Comparison of ENCODE assay signal across 13 cellular contexts in the genomic region with DNA sequence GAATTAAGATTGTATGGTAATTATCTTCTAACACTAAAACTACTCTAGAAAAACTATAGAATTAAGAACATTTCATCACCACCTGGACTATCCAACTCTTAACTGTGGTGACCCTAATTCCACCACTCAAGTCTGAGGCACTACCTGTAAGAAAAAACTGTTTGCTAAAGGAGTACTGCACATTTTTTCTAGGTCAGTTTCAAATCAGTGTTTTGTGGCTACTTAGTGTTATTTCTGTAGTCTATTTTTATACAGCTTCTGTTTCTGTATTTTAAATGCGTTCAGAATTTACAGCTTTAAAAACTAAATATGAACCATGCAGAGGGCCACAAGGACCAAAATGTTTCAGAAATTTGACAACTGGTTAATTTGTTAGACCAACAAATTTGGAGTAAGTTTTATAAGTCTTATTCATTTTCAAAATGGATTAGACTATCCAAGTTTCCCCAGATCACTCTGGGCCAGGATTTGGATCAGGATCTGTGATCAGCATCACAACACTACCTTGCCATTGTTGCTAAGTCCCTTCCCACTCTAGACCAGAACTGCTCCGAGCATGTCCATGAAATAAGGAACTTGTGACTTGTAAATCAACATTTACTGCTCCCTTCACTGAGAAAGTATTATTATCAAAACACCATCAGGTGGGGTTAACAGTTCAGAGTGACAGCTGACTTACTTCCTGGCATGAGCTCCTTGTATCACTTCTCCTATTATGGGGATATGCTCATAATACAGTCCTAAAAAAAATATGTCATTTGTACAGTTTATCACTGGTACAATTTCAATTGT. TPM values are rescaled to one million over a fixed set of nuclear protein-coding genes. Genes with fewer than 3 reads are reported as not detected.
DNase-seq lines count a peak whose midpoint lies in the region; ATAC-seq, FAIRE-seq and TF ChIP-seq lines count a peak whose summit lies in the region.
"Had no signal": no experiment of that assay in that cellular context is flagged by ENCODE, and none has a peak within 500 bp of the region (broad histone marks: within the 10 kb centered on the region; RNA-seq: fewer than 3 reads in every experiment).

No MANE protein-coding gene starts in this region.

- no peak for TF ChIP-seq CTCF in SU-DHL-6 (IDR thresholded peaks at IDR 0.05; ENCODE audit: insufficient read depth, low read length, poor library complexity, severe bottlenecking)

- peaks cover 66 to 86% (median 77%) of the 10 kb centered on the region in 11 experiments for H3K36me3 ChIP-seq in BLaER1 treated with 17β-estradiol and CSF1 and Interleukin-3, amounts not matched to agents 10 nM and 100 nM
- peaks cover 42% of the 10 kb centered on the region for H3K36me3 ChIP-seq in SU-DHL-6 (ENCODE audit: low read length)

- H3K4me3 ChIP-seq in BLaER1 treated with 17β-estradiol and CSF1 and Interleukin-3, amounts not matched to agents 10 nM and 100 nM, result no peak overlapping the region
- H3K4me3 ChIP-seq in SU-DHL-6 (ENCODE audit: insufficient read depth, low read length, poor library complexity, severe bottlenecking), result no peak overlapping the region
- H3K4me3 ChIP-seq: thoracic aorta had no signal

- H3K4me2 ChIP-seq in BLaER1 treated with 17β-estradiol and CSF1 and Interleukin-3, amounts not matched to agents 10 nM and 100 nM, result peak overlapping the region in 2 of 11 experiments; percentile 39 to 42; a peak in 2 of 22 replicates
- H3K4me2 ChIP-seq in SU-DHL-6 (ENCODE audit: low read depth, low read length, poor library complexity, severe bottlenecking), result no peak overlapping the region

- intact Hi-C loops in left colon (cut with DNase I, micrococcal nuclease), result no loop called here
- intact Hi-C loops in Right ventricle myocardium superior (cut with DNase I), result no loop called here

- H2AFZ ChIP-seq in SU-DHL-6 (ENCODE audit: low read depth, low read length, severe bottlenecking), result no peak overlapping the region

- no peaks in the 10 kb centered on the region for H3K9me3 ChIP-seq in BLaER1 treated with 17β-estradiol and CSF1 and Interleukin-3, amounts not matched to agents 10 nM and 100 nM (replicated peaks in 1 of 11)
- no peaks in the 10 kb centered on the region for H3K9me3 ChIP-seq in SU-DHL-6 (ENCODE audit: insufficient read depth, low read length)
- H3K9me3 ChIP-seq: thoracic aorta had no signal

- H3K4me1 ChIP-seq in BLaER1 treated with 17β-estradiol and CSF1 and Interleukin-3, amounts not matched to agents 10 nM and 100 nM, result peaks cover 0 to 35% (median 8%) of the 10 kb centered on the region in 10 experiments; a peak in 10 of 20 replicates

- DNase-seq in left colon (no peak), NCI-H1092 treated with DMSO at 0.1 percent for 48 hours (lab: John Stamatoyannopoulos, UW) (no peak), Right ventricle myocardium superior (no peak), AG20443 (ENCODE audit: low spot score) (no peak)
- DNase-seq: erythroblast, NCI-H1694 treated with DMSO at 0.1 percent for 48 hours, nucleus accumbens, OCI-M1 had no signal

- H3K27ac ChIP-seq in BLaER1 treated with 17β-estradiol and CSF1 and Interleukin-3, amounts not matched to agents 10 nM and 100 nM, result peak overlapping the region in 6 of 11 experiments; percentile 2 to 53 (median 26); a peak in 8 of 22 replicates
- peak overlapping the region; percentile 4; the same call in 1 of the 2 replicates for H3K27ac ChIP-seq in SU-DHL-6 (ENCODE audit: low read depth, low read length)
- H3K27ac ChIP-seq: thoracic aorta had no signal

- H4K20me1 ChIP-seq in BLaER1 treated with 17β-estradiol and CSF1 and Interleukin-3, amounts not matched to agents 10 nM and 100 nM, result peaks cover 0 to 66% (median 44%) of the 10 kb centered on the region in 11 experiments; a peak in 21 of 22 replicates
- H4K20me1 ChIP-seq in SU-DHL-6 (ENCODE audit: low read depth, low read length), result no peaks in the 10 kb centered on the region

- ATAC-seq in left colon, result peak; percentile 44
- no peak for ATAC-seq in Right ventricle myocardium superior (ENCODE audit: poor library complexity)
- no peak for ATAC-seq in GM21423 (IDR thresholded peaks at IDR 0.05; ENCODE audit: unreplicated experiment)

- no peaks in the 10 kb centered on the region for H3K79me2 ChIP-seq in SU-DHL-6 (ENCODE audit: insufficient read depth, low read length)

- no peaks in the 10 kb centered on the region for H3K27me3 ChIP-seq in BLaER1 treated with 17β-estradiol and CSF1 and Interleukin-3, amounts not matched to agents 10 nM and 100 nM
- H3K27me3 ChIP-seq in SU-DHL-6 (ENCODE audit: low read length), result no peaks in the 10 kb centered on the region

- H3K9ac ChIP-seq in BLaER1 treated with 17β-estradiol and CSF1 and Interleukin-3, amounts not matched to agents 10 nM and 100 nM, result 0 out of 22 replicates have a peak overlapping the region, but pooled peaks of 1 of the 11 experiments have one; percentile 13
- no peak overlapping the region for H3K9ac ChIP-seq in SU-DHL-6 (ENCODE audit: low read length)

- no peaks in the 10 kb centered on the region for H3K9me2 ChIP-seq in SU-DHL-6 (replicated peaks; ENCODE audit: insufficient read depth, low read length)

- peaks cover 71% of the 10 kb centered on the region for H3F3A ChIP-seq in SU-DHL-6 (ENCODE audit: insufficient read depth)

- FAIRE-seq in G401.6 (lab: Jason Lieb, UNC), result peak; percentile 19

RNA-seq across cellular contexts. Expression of a gene that starts 8.6 kb away (rescaled TPM):
- total RNA-seq in left colon (10 to 100 TPM; 27.8 to 29.0 TPM), Right ventricle myocardium superior (29.7 TPM)

RNA-seq across cellular contexts. Expression of a gene that starts 8.9 kb away (rescaled TPM):
- total RNA-seq in left colon, result 100 to 1,000 TPM in 1 of 2 donors, 10 to 100 TPM in 1; 95.4 to 101 TPM
- 78.7 TPM for total RNA-seq in Right ventricle myocardium superior

RNA-seq across cellular contexts. Expression of a gene that starts 11.2 kb away (rescaled TPM):
- total RNA-seq in left colon (10 to 100 TPM; 40.8 to 56.5 TPM), Right ventricle myocardium superior (27.2 TPM)

RNA-seq across cellular contexts. Expression of a gene that starts 11.3 kb away (rescaled TPM):
- total RNA-seq in left colon, result 10 to 100 TPM; 53.0 to 57.0 TPM
- 45.1 TPM for total RNA-seq in Right ventricle myocardium superior
